ENCODE assay signal across 18 cellular contexts in genomic region chr1:238916828-238917227, GRCh38.
"Had no signal": no experiment of that assay in that cellular context is flagged by ENCODE, and none has a peak within 500 bp of the region (broad histone marks: within the 10 kb centered on the region; RNA-seq: fewer than 3 reads in every experiment).

No MANE protein-coding gene starts in this region.

- FAIRE-seq: kidney, urothelium cell line had no signal

- DNase-seq: effector memory CD8-positive, alpha-beta T cell; foreskin keratinocyte; kidney; left cardiac atrium; left ventricle myocardium inferior; lower lobe of right lung; mesenchymal stem cell; midbrain; naive B cell; occipital lobe; pancreas; right cardiac atrium; stimulated activated CD4-positive, alpha-beta T cell treated with anti-CD3 and anti-CD28 coated beads, Interleukin-2, amount 100 ng/mL, for 48 hours; stimulated activated naive CD4-positive, alpha-beta T cell treated with Interleukin-2 at 50 U/mL for 16 hours; trophoblast cell had no signal

- H3K4me3 ChIP-seq: hepatocyte, left ventricle myocardium inferior, lower lobe of right lung, pancreas, smooth muscle cell had no signal

- H3K27ac ChIP-seq: foreskin keratinocyte, hepatocyte, left ventricle myocardium inferior, lower lobe of right lung, pancreas had no signal

- H3K27me3 ChIP-seq: foreskin keratinocyte, hepatocyte, pancreas had no signal

- H3K4me1 ChIP-seq: foreskin keratinocyte, left ventricle myocardium inferior, lower lobe of right lung, pancreas had no signal

- H3K9me3 ChIP-seq: left ventricle myocardium inferior, lower lobe of right lung, pancreas had no signal

- H3K36me3 ChIP-seq: left ventricle myocardium inferior, lower lobe of right lung, pancreas had no signal

- ATAC-seq: effector memory CD8-positive, alpha-beta T cell; foreskin keratinocyte; left cardiac atrium; lower lobe of right lung; pancreas; right cardiac atrium had no signal
